22 cellular contexts compared by ENCODE assay signal in the genomic region with DNA sequence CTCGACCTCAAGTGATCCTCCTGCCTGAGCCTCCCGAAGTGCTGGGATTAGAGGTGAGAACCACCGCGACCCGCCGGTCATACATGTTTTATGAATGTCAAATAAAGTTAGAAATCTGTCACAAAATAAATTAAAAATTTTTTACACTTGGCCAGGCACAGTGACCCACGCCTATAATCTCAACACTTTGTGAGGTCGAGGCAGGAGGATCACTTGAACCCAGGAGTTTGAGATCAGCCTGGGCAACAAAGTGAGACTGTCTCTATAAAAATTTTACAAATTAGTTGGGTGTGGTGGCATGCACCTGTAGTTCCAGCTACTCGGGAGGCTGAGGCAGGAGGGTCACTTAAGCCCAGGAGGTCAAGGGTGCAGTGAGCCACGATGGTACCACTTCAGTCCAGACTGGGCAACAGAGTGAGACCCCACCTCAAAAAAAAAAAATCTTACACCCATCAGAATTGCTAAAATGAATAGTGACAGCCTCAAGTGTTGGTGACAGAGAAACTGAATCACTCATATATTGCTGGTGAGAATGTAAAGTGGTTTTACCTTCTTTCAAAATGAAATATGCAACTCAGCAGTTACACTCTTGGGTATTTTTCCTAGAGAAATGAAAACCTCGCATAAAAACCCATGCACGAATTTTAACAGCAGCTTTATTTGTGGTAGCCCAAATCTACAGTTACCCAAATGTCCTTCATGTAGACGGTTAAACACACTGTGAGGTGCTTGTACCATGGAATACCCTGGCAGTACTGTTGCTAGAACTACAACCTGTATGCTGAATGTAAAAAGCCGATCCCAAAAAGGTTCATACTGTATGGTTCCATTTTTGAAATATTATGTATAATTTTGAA. TPM values are rescaled to one million over a fixed set of nuclear protein-coding genes. Genes with fewer than 3 reads are reported as not detected.
DNase-seq lines count a peak whose midpoint lies in the region; ATAC-seq, FAIRE-seq and TF ChIP-seq lines count a peak whose summit lies in the region.
"Had no signal": no experiment of that assay in that cellular context is flagged by ENCODE, and none has a peak within 500 bp of the region (broad histone marks: within the 10 kb centered on the region; RNA-seq: fewer than 3 reads in every experiment).

No MANE protein-coding gene starts in this region.

- H3K4me1 ChIP-seq in A549 (peaks cover 31% of the 10 kb centered on the region), Peyer's patch (peaks cover 0 to 16% (median under 1%) of the 10 kb centered on the region in 4 donors), upper lobe of left lung (peaks cover 22 to 27% (median 25%) of the 10 kb centered on the region in 4 donors)
- H3K4me1 ChIP-seq: neural progenitor cell had no signal

- H3K9me3 Mint-ChIP-seq in CD4-positive, alpha-beta T cell = peaks cover 6% of the 10 kb centered on the region
- no peaks in the 10 kb centered on the region for H3K9me3 Mint-ChIP-seq in immature natural killer cell
- H3K9me3 Mint-ChIP-seq: dendritic cell treated with granulocyte-macrophage colony-stimulating factor and Interleukin-4, amounts not matched to agents 40 ng/mL and 50 ng/mL, for 4 days had no signal

- no peak for TF ChIP-seq POLR2A in A549 (IDR thresholded peaks at IDR 0.05; ENCODE audit: low read length)
- TF ChIP-seq POLR2A in Peyer's patch (IDR thresholded peaks at IDR 0.05) = no peak
- no peak for TF ChIP-seq POLR2A in upper lobe of left lung (IDR thresholded peaks at IDR 0.05)

- TF ChIP-seq CTCF in A549 (IDR thresholded peaks at IDR 0.05) = no peak
- TF ChIP-seq CTCF in CD4-positive, alpha-beta T cell (IDR thresholded peaks at IDR 0.05) = no peak
- no peak for TF ChIP-seq CTCF in VCaP (conservative IDR thresholded peaks at IDR 0.05)
- no peak for TF ChIP-seq CTCF in Peyer's patch (IDR thresholded peaks at IDR 0.05)
- no peak for TF ChIP-seq CTCF in upper lobe of left lung (IDR thresholded peaks at IDR 0.05)

- peaks cover 89% of the 10 kb centered on the region for H3K36me3 Mint-ChIP-seq in CD4-positive, alpha-beta T cell (ENCODE audit: low read depth)
- peaks cover 39 to 55% (median 45%) of the 10 kb centered on the region in 3 donors for H3K36me3 Mint-ChIP-seq in immature natural killer cell

- no peaks in the 10 kb centered on the region for H3K27me3 Mint-ChIP-seq in CD4-positive, alpha-beta T cell
- H3K27me3 Mint-ChIP-seq in immature natural killer cell (ENCODE audit: low read depth in 3 of 3) = peaks cover 8 to 18% (median 14%) of the 10 kb centered on the region in 3 donors
- H3K27me3 Mint-ChIP-seq: dendritic cell treated with granulocyte-macrophage colony-stimulating factor and Interleukin-4, amounts not matched to agents 40 ng/mL and 50 ng/mL, for 4 days had no signal

- peaks cover 74% of the 10 kb centered on the region for H3K4me1 Mint-ChIP-seq in CD4-positive, alpha-beta T cell (ENCODE audit: low read depth)
- H3K4me1 Mint-ChIP-seq in immature natural killer cell = peaks cover 74 to 86% of the 10 kb centered on the region in 2 donors
- H3K4me1 Mint-ChIP-seq: neural progenitor cell had no signal

- H3K27me3 ChIP-seq in CD4-positive, alpha-beta T cell (ENCODE audit: control insufficient read depth, insufficient read depth, low read length) = no peaks in the 10 kb centered on the region
- no peaks in the 10 kb centered on the region for H3K27me3 ChIP-seq in Peyer's patch
- no peaks in the 10 kb centered on the region for H3K27me3 ChIP-seq in upper lobe of left lung
- H3K27me3 ChIP-seq: adrenal gland, neural progenitor cell, upper lobe of right lung had no signal

- CTCF ChIA-PET in A549 (lab: Yijun Ruan, JAX) = interaction anchor here (0.6 to 4.2 kb wide), 12 partner anchors 8 to 66 kb away, joined by 3 to 43 read pairs (median 5); no protein-coding TSS in a partner anchor
- CTCF ChIA-PET in CD4-positive, alpha-beta T cell (lab: Charles Lee) = interaction anchor here (1.8 to 7.2 kb wide), 3 partner anchors 10 to 16 kb away, joined by 7 to 107 read pairs (median 12); no protein-coding TSS in a partner anchor

- H3K36me3 ChIP-seq in Peyer's patch = peaks cover 0 to 70% (median 0%) of the 10 kb centered on the region in 3 donors
- peaks cover 19 to 89% (median 50%) of the 10 kb centered on the region in 4 donors for H3K36me3 ChIP-seq in upper lobe of left lung

- POLR2A ChIA-PET in A549 (lab: Yijun Ruan, JAX) = no interaction called here
- POLR2A ChIA-PET in CD4-positive, alpha-beta T cell (lab: Charles Lee) = interaction anchor here (9.9 kb wide), 1 partner anchor 9 kb away, joined by 343 read pairs; no protein-coding TSS in a partner anchor

- H3K9me3 ChIP-seq in A549 (peaks cover 2% of the 10 kb centered on the region; the same call in 1 of the 3 replicates), Peyer's patch (no peaks in the 10 kb centered on the region), upper lobe of left lung (no peaks in the 10 kb centered on the region)
- peaks cover 7% of the 10 kb centered on the region for H3K9me3 ChIP-seq in CD4-positive, alpha-beta T cell (ENCODE audit: control insufficient read depth, low read length)
- H3K9me3 ChIP-seq: adrenal gland, prostate gland, upper lobe of right lung had no signal

- intact Hi-C loops in CD4-positive, alpha-beta T cell (cut with DNase I, micrococcal nuclease) = loop anchor here in 1 of 2 experiments (5.0 kb wide), 1 partner anchor 44 kb away; no protein-coding TSS in a partner anchor

- 93% methylated on average over 14 of the region's 14 CpGs for WGBS in A549 (ENCODE audit: missing lambda C conversion rate)
- WGBS in upper lobe of left lung, 2 donors = 91 to 93% methylated on average over 14 of the region's 14 CpGs

- no peak for DNase-seq in A549 (ENCODE audit: low read depth in 1 of 2, low spot score in 1 of 2)
- no peak for DNase-seq in CD4-positive, alpha-beta T cell
- no peak for DNase-seq in immature natural killer cell
- DNase-seq in Peyer's patch = no peak
- DNase-seq in amniotic stem cell (lab: John Stamatoyannopoulos, UW) = no peak
- no peak for DNase-seq in upper lobe of left lung
- DNase-seq: activated CD4-positive, alpha-beta T cell treated with anti-CD3 and anti-CD28 coated beads, Interleukin-2, amount 50 U/mL, for 4 hours; AML-193; H7; head of caudate nucleus; NCI-H1048; NCI-H2107; NCI-H510A treated with DMSO at 0.1 percent for 48 hours; small intestine; stimulated activated CD4-positive, alpha-beta T cell treated with anti-CD3 and anti-CD28 coated beads, Interleukin-4, amount 100 ng/mL, for 1 hour; upper lobe of right lung had no signal

- H3K4me2 ChIP-seq in A549 = no peak overlapping the region
- H3K4me2 ChIP-seq: neural progenitor cell had no signal

- FAIRE-seq in A549 (lab: Jason Lieb, UNC) = no peak
- FAIRE-seq: bronchial epithelial cell, small intestine had no signal

- H3K27ac ChIP-seq in A549 (no peak overlapping the region), VCaP (peak overlapping the region; percentile 8; the same call in 1 of the 2 replicates), Peyer's patch (no peak overlapping the region), upper lobe of left lung (no peak overlapping the region)
- H3K27ac ChIP-seq in CD4-positive, alpha-beta T cell (ENCODE audit: low read depth, low read length) = no peak overlapping the region
- H3K27ac ChIP-seq: neural progenitor cell, prostate gland, upper lobe of right lung had no signal

- H3K4me3 Mint-ChIP-seq in CD4-positive, alpha-beta T cell = no peak overlapping the region
- peak overlapping the region; percentile 69 to 84 (median 79) for H3K4me3 Mint-ChIP-seq in immature natural killer cell
- H3K4me3 Mint-ChIP-seq: dendritic cell treated with granulocyte-macrophage colony-stimulating factor and Interleukin-4, amounts not matched to agents 40 ng/mL and 50 ng/mL, for 4 days; neural progenitor cell had no signal

- ATAC-seq in A549 (no peak), upper lobe of left lung (ENCODE audit: low FRiP score in 2 of 2) (no peak)
- no peak for ATAC-seq in CD4-positive, alpha-beta T cell (ENCODE audit: poor library complexity)
- ATAC-seq: upper lobe of right lung had no signal

- H3K4me3 ChIP-seq in A549 = no peak overlapping the region
- H3K4me3 ChIP-seq in Peyer's patch = no peak overlapping the region
- no peak overlapping the region for H3K4me3 ChIP-seq in upper lobe of left lung
- H3K4me3 ChIP-seq: adrenal gland, neural progenitor cell, prostate gland, upper lobe of right lung had no signal

- TF ChIP-seq RAD21 in A549 (conservative IDR thresholded peaks at IDR 0.05 in 1 of 2, IDR thresholded peaks at IDR 0.05 in 1 of 2) = no peak

- peak overlapping the region; percentile 93 for H3K27ac Mint-ChIP-seq in CD4-positive, alpha-beta T cell
- H3K27ac Mint-ChIP-seq in immature natural killer cell = peak overlapping the region; percentile 92 to 100 (median 96)
- H3K27ac Mint-ChIP-seq: dendritic cell treated with granulocyte-macrophage colony-stimulating factor and Interleukin-4, amounts not matched to agents 40 ng/mL and 50 ng/mL, for 4 days; neural progenitor cell had no signal

- TF ChIP-seq EP300 in A549 (IDR thresholded peaks at IDR 0.05) = no peak
- TF ChIP-seq EP300 in upper lobe of left lung (IDR thresholded peaks at IDR 0.05) = no peak

TF ChIP-seq in A549, 52 proteins besides CTCF, POLR2A, EP300 and RAD21:
- TF ChIP-seq ZNF302 (CRISPR knock-in tag; IDR thresholded peaks at IDR 0.05) (no peak), MAFK (IDR thresholded peaks at IDR 0.05; ENCODE audit: partially characterized antibody) (peak; percentile 54)

RNA-seq across cellular contexts. Expression of gene MED15, which starts 55.4 kb away (rescaled TPM):
- 10.7 and 11.3 TPM in 2 replicates for polyA plus RNA-seq in A549 (2011; rRNA removed)
- polyA plus RNA-seq in A549 (2012; cell fraction: cytosol; rRNA removed) = 30.4 and 35.0 TPM in 2 replicates
- polyA plus RNA-seq in A549 (2012; cell fraction: nucleus; rRNA removed) = 151 and 195 TPM in 2 replicates
- polyA plus RNA-seq in A549 (2017; fragmentation: RNase III; extraction: RNeasy Plus Mini Kit Qiagen cat#74134 plus additional on column Dnase treatment) = 29.7 to 32.6 TPM (median 30.5 TPM) in 3 replicates
- 26.3 and 29.6 TPM in 2 replicates for polyA minus RNA-seq in A549 (2011; rRNA and poly(A)+ RNA removed)
- 100 to 1,000 TPM; 181 to 191 TPM for total RNA-seq in CD4-positive, alpha-beta T cell
- polyA plus RNA-seq in immature natural killer cell = 10 to 100 TPM; 12.1 to 91.3 (median 23.0) TPM
- total RNA-seq in Peyer's patch = 100 to 1,000 TPM; 115 to 215 (median 161) TPM
- 100 to 1,000 TPM in 4 of 6 donors, 10 to 100 TPM in 2; 64.2 to 170 (median 123) TPM for total RNA-seq in upper lobe of left lung
